6 cellular contexts compared by ENCODE assay signal in genomic region chr2:61454972-61455371, GRCh38. TPM values are rescaled to one million over a fixed set of nuclear protein-coding genes. Genes with fewer than 3 reads are reported as not detected.
DNase-seq lines count a peak whose midpoint lies in the region; ATAC-seq, FAIRE-seq and TF ChIP-seq lines count a peak whose summit lies in the region.
"Not testable (repeated sequence)": the region's sequence is repeated elsewhere in the genome, so short reads cannot be mapped to it uniquely, and the experiment has no call there.

No MANE protein-coding gene starts in this region.

- H3K23ac ChIP-seq in trophoblast cell (ENCODE audit: low read length) = not testable (repeated sequence)

- not testable (repeated sequence) for H3K79me1 ChIP-seq in trophoblast cell (ENCODE audit: low read length)

- H3K4me1 ChIP-seq in CD4-positive, CD25-positive, alpha-beta regulatory T cell (ENCODE audit: control insufficient read depth, insufficient read depth, low read length, poor library complexity, severe bottlenecking) = peaks cover 49% of the 10 kb centered on the region
- H3K4me1 ChIP-seq in DOHH2 (ENCODE audit: control insufficient read depth, low read length) = peaks cover 96% of the 10 kb centered on the region
- not testable (repeated sequence) for H3K4me1 ChIP-seq in astrocyte (ENCODE audit: insufficient read depth, low read length); trophoblast cell (ENCODE audit: control insufficient read depth in 1 of 2, insufficient read depth in 2 of 2, low read length in 2 of 2)
- peaks cover 35 to 58% of the 10 kb centered on the region in 2 donors for H3K4me1 ChIP-seq in gastrocnemius medialis

- H3K27ac ChIP-seq in CD4-positive, CD25-positive, alpha-beta regulatory T cell (ENCODE audit: insufficient read depth, low read length, poor library complexity, severe bottlenecking); DOHH2 (ENCODE audit: low read depth, low read length); astrocyte (ENCODE audit: low read depth, low read length); trophoblast cell (ENCODE audit: low read depth, low read length): not testable (repeated sequence)
- peak overlapping the region; percentile 59 to 80 (median 72) for H3K27ac ChIP-seq in gastrocnemius medialis

- peaks cover 23% of the 10 kb centered on the region for H4K20me1 ChIP-seq in DOHH2 (ENCODE audit: control insufficient read depth, insufficient read depth, low read depth, low read length)
- peaks cover 89% of the 10 kb centered on the region for H4K20me1 ChIP-seq in astrocyte (ENCODE audit: insufficient read depth, low read length)

- not testable (repeated sequence) for H3K18ac ChIP-seq in trophoblast cell (ENCODE audit: low read length)

- H3K27ac Mint-ChIP-seq in CD4-positive, CD25-positive, alpha-beta regulatory T cell = peak overlapping the region in 2 of 3 donors; percentile 32 to 89
- H3K27ac Mint-ChIP-seq in astrocyte (ENCODE audit: unreplicated experiment) = peak overlapping the region; percentile 47

- TF ChIP-seq POLR2A in gastrocnemius medialis (IDR thresholded peaks at IDR 0.05) = not testable (repeated sequence)

- not testable (repeated sequence) for H3K9ac ChIP-seq in astrocyte (ENCODE audit: low read length); trophoblast cell (ENCODE audit: low read length)

- peak overlapping the region; percentile 98 for H3K4ac ChIP-seq in trophoblast cell (ENCODE audit: low read depth, low read length)

- TF ChIP-seq CTCF in DOHH2 (IDR thresholded peaks at IDR 0.05; ENCODE audit: low read depth, low read length, poor library complexity, severe bottlenecking); astrocyte (IDR thresholded peaks at IDR 0.05; ENCODE audit: insufficient read depth, low read depth, low read length); gastrocnemius medialis (IDR thresholded peaks at IDR 0.05 in 4 of 5, conservative IDR thresholded peaks at IDR 0.05 in 1 of 5): not testable (repeated sequence)

- peaks cover 28 to 77% (median 51%) of the 10 kb centered on the region in 4 donors for H3K4me1 Mint-ChIP-seq in CD4-positive, CD25-positive, alpha-beta regulatory T cell
- not testable (repeated sequence) for H3K4me1 Mint-ChIP-seq in astrocyte (ENCODE audit: low read depth, unreplicated experiment)

- H3F3A ChIP-seq in DOHH2 (ENCODE audit: control insufficient read depth, insufficient read depth) = not testable (repeated sequence)

- H3K36me3 Mint-ChIP-seq in CD4-positive, CD25-positive, alpha-beta regulatory T cell = peaks cover 24% of the 10 kb centered on the region
- H3K36me3 Mint-ChIP-seq in astrocyte (ENCODE audit: low read depth, unreplicated experiment) = not testable (repeated sequence)

- not testable (repeated sequence) for H2BK5ac ChIP-seq in trophoblast cell (ENCODE audit: low read depth, low read length, poor library complexity)

- H2BK12ac ChIP-seq in trophoblast cell (ENCODE audit: low read length) = not testable (repeated sequence)

- H2AFZ ChIP-seq in astrocyte (ENCODE audit: low read depth, low read length); trophoblast cell (ENCODE audit: insufficient read depth, low read length, poor library complexity): not testable (repeated sequence)

- H3K36me3 ChIP-seq in CD4-positive, CD25-positive, alpha-beta regulatory T cell (ENCODE audit: control insufficient read depth, insufficient read depth, low read length); astrocyte (ENCODE audit: insufficient read depth, low read length); trophoblast cell (ENCODE audit: control insufficient read depth in 1 of 2, insufficient read depth in 2 of 2, low read length in 2 of 2); gastrocnemius medialis: not testable (repeated sequence)
- peaks cover 41% of the 10 kb centered on the region for H3K36me3 ChIP-seq in DOHH2 (ENCODE audit: control insufficient read depth, low read length)

- H4K91ac ChIP-seq in trophoblast cell (ENCODE audit: low read depth, low read length) = not testable (repeated sequence)

- intact Hi-C loops in gastrocnemius medialis (cut with DNase I; ENCODE audit: low total_unique reads) = not testable (repeated sequence)

- not testable (repeated sequence) for H3K4me3 ChIP-seq in CD4-positive, CD25-positive, alpha-beta regulatory T cell (ENCODE audit: low read depth, low read length); DOHH2 (ENCODE audit: low read length); astrocyte (ENCODE audit: insufficient read depth, low read depth, low read length); trophoblast cell (ENCODE audit: low read depth, low read length); gastrocnemius medialis

- H3K14ac ChIP-seq in trophoblast cell (ENCODE audit: low read length) = not testable (repeated sequence)

- H3K4me2 ChIP-seq in DOHH2 (ENCODE audit: low read length) = peak overlapping the region; percentile 19; the same call in 1 of the 2 replicates
- not testable (repeated sequence) for H3K4me2 ChIP-seq in astrocyte (ENCODE audit: low read length); trophoblast cell (ENCODE audit: low read length)

- not testable (repeated sequence) for H3K27me3 Mint-ChIP-seq in CD4-positive, CD25-positive, alpha-beta regulatory T cell; astrocyte (ENCODE audit: low read depth, unreplicated experiment)

- peak overlapping the region in 2 of 4 donors; percentile 17 to 24 for H3K4me3 Mint-ChIP-seq in CD4-positive, CD25-positive, alpha-beta regulatory T cell
- H3K4me3 Mint-ChIP-seq in astrocyte (ENCODE audit: unreplicated experiment) = not testable (repeated sequence)

- in situ Hi-C loops in gastrocnemius medialis (cut with MboI; ENCODE audit: low sequenced_read_pairs in 4 of 4) = not testable (repeated sequence)

- H3K9me2 ChIP-seq in DOHH2 (replicated peaks; ENCODE audit: control insufficient read depth, low read length) = not testable (repeated sequence)

- not testable (repeated sequence) for DNase-seq in CD4-positive, CD25-positive, alpha-beta regulatory T cell; astrocyte (ENCODE audit: low read depth); trophoblast cell; gastrocnemius medialis
- peak; percentile 68 for DNase-seq in mesenteric fat pad (ENCODE audit: low spot score)

- not testable (repeated sequence) for ATAC-seq in CD4-positive, CD25-positive, alpha-beta regulatory T cell (ENCODE audit: low read depth in 2 of 2); gastrocnemius medialis

- H4K8ac ChIP-seq in trophoblast cell (ENCODE audit: low read depth, low read length) = not testable (repeated sequence)

- not testable (repeated sequence) for H3K27me3 ChIP-seq in CD4-positive, CD25-positive, alpha-beta regulatory T cell (ENCODE audit: control insufficient read depth, insufficient read depth, low read length); DOHH2 (ENCODE audit: control insufficient read depth, low read length); astrocyte (ENCODE audit: insufficient read depth, low read length); trophoblast cell (ENCODE audit: insufficient read depth, low read length); gastrocnemius medialis

- not testable (repeated sequence) for H2AK5ac ChIP-seq in trophoblast cell (ENCODE audit: low read length)

- not testable (repeated sequence) for H2BK120ac ChIP-seq in trophoblast cell (ENCODE audit: insufficient read depth, low read length, poor library complexity)

- not testable (repeated sequence) for FAIRE-seq in astrocyte (lab: Jason Lieb, UNC)

- no CpG with 5 or more reads among the region's 8 CpGs for WGBS in trophoblast cell (ENCODE audit: extremely low coverage, insufficient coverage, insufficient read length)

- H3K79me2 ChIP-seq in DOHH2 (ENCODE audit: control insufficient read depth, low read length) (peaks cover 100% of the 10 kb centered on the region), astrocyte (ENCODE audit: insufficient read depth, low read length) (peaks cover 98% of the 10 kb centered on the region), trophoblast cell (ENCODE audit: control insufficient read depth, insufficient read depth, low read length, poor library complexity) (peaks cover 29% of the 10 kb centered on the region)

- H3K9me3 ChIP-seq in CD4-positive, CD25-positive, alpha-beta regulatory T cell (ENCODE audit: control insufficient read depth in 2 of 2, low read length in 2 of 2); DOHH2 (ENCODE audit: control insufficient read depth, insufficient read depth, low read length); astrocyte (ENCODE audit: insufficient read depth, low read depth, low read length); trophoblast cell (ENCODE audit: insufficient read depth, low read depth, low read length); gastrocnemius medialis: not testable (repeated sequence)

- not testable (repeated sequence) for H4K12ac ChIP-seq in trophoblast cell (ENCODE audit: low read depth, low read length)

- H3K9me3 Mint-ChIP-seq in CD4-positive, CD25-positive, alpha-beta regulatory T cell; astrocyte (ENCODE audit: unreplicated experiment): not testable (repeated sequence)

RNA-seq across cellular contexts. Expression of gene USP34, which starts 15.9 kb away (rescaled TPM):
- total RNA-seq in CD4-positive, CD25-positive, alpha-beta regulatory T cell = 197 TPM
- polyA plus RNA-seq in CD4-positive, CD25-positive, alpha-beta regulatory T cell = 10 to 100 TPM; 16.6 to 20.9 (median 17.5) TPM
- 92.6 and 99.9 TPM in 2 replicates for total RNA-seq in astrocyte
- 96.9 TPM for total RNA-seq in mesenteric fat pad
- 57.1 and 59.1 TPM in 2 replicates for polyA plus RNA-seq in trophoblast cell (2013)
- total RNA-seq in gastrocnemius medialis = 100 to 1,000 TPM in 1 of 4 donors, 10 to 100 TPM in 3; 64.5 to 150 (median 76.3) TPM
